Comparison of ENCODE assay signal across 19 cellular contexts in the genomic region with DNA sequence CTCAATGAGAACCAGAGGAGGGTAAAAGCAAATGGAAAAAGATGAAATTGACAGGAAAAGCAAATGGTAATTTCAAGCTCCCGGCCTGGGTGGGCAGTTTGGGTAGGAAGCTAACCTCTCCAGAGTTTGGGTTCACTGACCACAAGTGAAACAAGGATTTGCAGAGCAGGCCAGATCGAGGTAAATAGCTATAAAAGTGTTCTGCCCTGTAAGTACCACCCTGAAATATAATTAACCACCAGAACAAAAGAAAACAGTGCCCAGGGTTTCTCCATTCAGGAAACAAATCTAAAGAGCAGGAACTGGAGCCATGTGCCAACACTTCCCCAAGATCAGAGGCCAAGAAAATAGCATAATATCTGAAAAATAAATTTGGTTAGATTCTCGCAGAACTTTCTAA.
"Had no signal": no experiment of that assay in that cellular context is flagged by ENCODE, and none has a peak within 500 bp of the region (broad histone marks: within the 10 kb centered on the region; RNA-seq: fewer than 3 reads in every experiment).

No MANE protein-coding gene starts in this region.

- H3K79me2 ChIP-seq: hepatocyte had no signal

- DNase-seq: cortex of kidney; effector memory CD8-positive, alpha-beta T cell; esophagus squamous epithelium; foreskin keratinocyte; head of caudate nucleus; kidney; left cardiac atrium; mammary epithelial cell; naive thymus-derived CD4-positive, alpha-beta T cell; ovary; right cardiac atrium; small intestine; stimulated activated CD4-positive, alpha-beta T cell treated with anti-CD3 and anti-CD28 coated beads, Interleukin-12 subunit alpha, Interleukin-12 subunit beta, amount 100 ng/mL, for 4 hours; stimulated activated naive CD4-positive, alpha-beta T cell; stomach; substantia nigra; trophoblast cell had no signal

- ATAC-seq: effector memory CD8-positive, alpha-beta T cell; foreskin keratinocyte; left cardiac atrium; naive thymus-derived CD4-positive, alpha-beta T cell; right cardiac atrium had no signal

- H3K27me3 ChIP-seq: esophagus squamous epithelium, foreskin keratinocyte, hepatocyte, ovary, stomach had no signal

- H3K36me3 ChIP-seq: esophagus squamous epithelium, ovary, stomach, thoracic aorta had no signal

- H3K4me2 ChIP-seq: hepatocyte had no signal

- H2AFZ ChIP-seq: hepatocyte had no signal

- H3K4me1 ChIP-seq: esophagus squamous epithelium, foreskin keratinocyte, stomach had no signal

- H3K9me3 ChIP-seq: esophagus squamous epithelium, ovary, stomach, thoracic aorta had no signal

- H3K27ac ChIP-seq: esophagus squamous epithelium, foreskin keratinocyte, hepatocyte, ovary, stomach, thoracic aorta had no signal

- H3K4me3 ChIP-seq: esophagus squamous epithelium, hepatocyte, ovary, stomach, thoracic aorta had no signal
